ENCODE assay signal across 14 cellular contexts in the genomic region with DNA sequence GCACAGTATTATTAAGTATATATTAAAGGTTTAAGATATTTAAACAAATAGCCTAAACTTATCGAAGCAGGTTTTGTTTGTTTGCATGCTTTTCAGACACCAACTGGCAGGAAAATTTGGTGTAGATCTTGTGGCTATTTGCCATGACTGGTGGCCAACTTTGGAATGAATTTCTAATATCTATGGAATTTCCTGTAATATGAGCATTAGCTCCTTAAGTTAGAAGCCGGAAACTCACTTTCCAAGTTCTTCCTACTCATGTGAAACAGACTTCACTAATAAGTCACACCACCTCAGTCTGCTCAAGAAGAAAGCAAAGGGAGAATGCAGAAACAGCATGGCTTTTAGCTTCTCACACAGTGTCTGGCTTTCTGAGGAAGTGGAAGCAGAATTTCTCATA.
DNase-seq lines count a peak whose midpoint lies in the region; ATAC-seq, FAIRE-seq and TF ChIP-seq lines count a peak whose summit lies in the region.
"Had no signal": no experiment of that assay in that cellular context is flagged by ENCODE, and none has a peak within 500 bp of the region (broad histone marks: within the 10 kb centered on the region; RNA-seq: fewer than 3 reads in every experiment).

No MANE protein-coding gene starts in this region.

- H3K4me1 ChIP-seq in endodermal cell (ENCODE audit: control insufficient read depth, insufficient read depth, low read length) (no peaks in the 10 kb centered on the region), BE2C (no peaks in the 10 kb centered on the region)
- H3K4me1 ChIP-seq: A549, suprapubic skin had no signal

- no peak overlapping the region for H3K27ac Mint-ChIP-seq in endodermal cell

- no peak overlapping the region for H3K9ac ChIP-seq in endodermal cell (ENCODE audit: extremely low read depth, low read length, poor library complexity, severe bottlenecking)

- DNase-seq in AG04449 (ENCODE audit: low read depth, low spot score) (peak; percentile 38), HTR-8/SVneo (ENCODE audit: insufficient read length, low spot score) (peak; percentile 6), brain microvascular endothelial cell (peak; percentile 13), glomerular visceral epithelial cell (ENCODE audit: extremely low spot score) (peak; percentile 55), CD1c-positive myeloid dendritic cell (ENCODE audit: extremely low spot score) (no peak), endodermal cell (no peak), BE2C (no peak)
- DNase-seq: activated CD8-positive, alpha-beta memory T cell treated with anti-CD3 and anti-CD28 coated beads for 24 hours; activated gamma-delta T cell treated with Interleukin-2 at 50 U/mL for 16 hours; caudate nucleus; NCI-H2171 had no signal

- in situ Hi-C loops in brain microvascular endothelial cell (cut with HindIII; ENCODE audit: low pct_ligation_motif_present, low sequenced_read_pairs) = no loop called here

- H3K4me1 Mint-ChIP-seq in endodermal cell = no peaks in the 10 kb centered on the region

- no peaks in the 10 kb centered on the region for H3K36me3 Mint-ChIP-seq in endodermal cell (ENCODE audit: low read depth)

- H3K4me3 Mint-ChIP-seq in endodermal cell = no peak overlapping the region

- H3K27ac ChIP-seq in brain microvascular endothelial cell = no peak overlapping the region
- no peak overlapping the region for H3K27ac ChIP-seq in endodermal cell (ENCODE audit: low read depth, low read length)
- H3K27ac ChIP-seq: A549, suprapubic skin had no signal

- POLR2A ChIA-PET in AG04449 (lab: Yijun Ruan, JAX) = no interaction called here

- H3K36me3 ChIP-seq in brain microvascular endothelial cell (replicated peaks) = no peaks in the 10 kb centered on the region
- no peaks in the 10 kb centered on the region for H3K36me3 ChIP-seq in endodermal cell (ENCODE audit: control insufficient read depth, insufficient read depth, low read length)
- no peaks in the 10 kb centered on the region for H3K36me3 ChIP-seq in BE2C
- H3K36me3 ChIP-seq: suprapubic skin had no signal

- no peaks in the 10 kb centered on the region for H3K27me3 Mint-ChIP-seq in endodermal cell (ENCODE audit: insufficient read depth)

- FAIRE-seq in HTR-8/SVneo (lab: Jason Lieb, UNC) = no peak
- FAIRE-seq: A549 had no signal

- TF ChIP-seq CTCF in AG04449 (IDR thresholded peaks at IDR 0.05; ENCODE audit: insufficient read depth, low read length, missing control alignments) (no peak), brain microvascular endothelial cell (IDR thresholded peaks at IDR 0.05; ENCODE audit: low read depth, low read length, missing control alignments) (no peak), endodermal cell (conservative IDR thresholded peaks at IDR 0.05) (no peak), BE2C (IDR thresholded peaks at IDR 0.05; ENCODE audit: low read depth, low read length) (no peak)

- ATAC-seq in GM19328 (IDR thresholded peaks at IDR 0.05; ENCODE audit: unreplicated experiment) = no peak
- ATAC-seq: A549 had no signal

- peaks cover 5% of the 10 kb centered on the region for H3K9me3 ChIP-seq in endodermal cell (ENCODE audit: control insufficient read depth, low read length)
- no peaks in the 10 kb centered on the region for H3K9me3 ChIP-seq in BE2C
- H3K9me3 ChIP-seq: A549, suprapubic skin had no signal

- CTCF ChIA-PET in AG04449 (lab: Yijun Ruan, JAX) = no interaction called here

- peaks cover 5% of the 10 kb centered on the region for H3K9me3 Mint-ChIP-seq in endodermal cell

- WGBS in endodermal cell (ENCODE audit: insufficient coverage in 1 of 2, insufficient read length in 1 of 2), 2 experiments = 96 to 100% methylated on average over 1 to 2 of the region's 2 CpGs

- no peaks in the 10 kb centered on the region for H3K27me3 ChIP-seq in brain microvascular endothelial cell (replicated peaks)
- no peaks in the 10 kb centered on the region for H3K27me3 ChIP-seq in endodermal cell (ENCODE audit: control insufficient read depth, insufficient read depth, low read length, poor library complexity, severe bottlenecking)
- no peaks in the 10 kb centered on the region for H3K27me3 ChIP-seq in BE2C
- H3K27me3 ChIP-seq: suprapubic skin had no signal

- no peak overlapping the region; the same call in 1 of the 2 replicates for H3K4me3 ChIP-seq in AG04449 (ENCODE audit: low read depth, low read length)
- no peak overlapping the region for H3K4me3 ChIP-seq in brain microvascular endothelial cell (ENCODE audit: low read depth, low read length)
- no peak overlapping the region for H3K4me3 ChIP-seq in endodermal cell (ENCODE audit: low read length)
- H3K4me3 ChIP-seq in BE2C (ENCODE audit: low read depth, low read length) = no peak overlapping the region
- H3K4me3 ChIP-seq: A549, suprapubic skin had no signal

Comparison
In these comparisons a context has a peak if more than half of its experiments do, and no peak if none do; other contexts are left out.
1. DNase-seq: peak in AG04449 (single experiment), HTR-8/SVneo (single experiment), brain microvascular endothelial cell (single experiment) and glomerular visceral epithelial cell (single experiment); none in CD1c-positive myeloid dendritic cell (single experiment), endodermal cell (single experiment) and BE2C (single experiment).